In the genomic region with DNA sequence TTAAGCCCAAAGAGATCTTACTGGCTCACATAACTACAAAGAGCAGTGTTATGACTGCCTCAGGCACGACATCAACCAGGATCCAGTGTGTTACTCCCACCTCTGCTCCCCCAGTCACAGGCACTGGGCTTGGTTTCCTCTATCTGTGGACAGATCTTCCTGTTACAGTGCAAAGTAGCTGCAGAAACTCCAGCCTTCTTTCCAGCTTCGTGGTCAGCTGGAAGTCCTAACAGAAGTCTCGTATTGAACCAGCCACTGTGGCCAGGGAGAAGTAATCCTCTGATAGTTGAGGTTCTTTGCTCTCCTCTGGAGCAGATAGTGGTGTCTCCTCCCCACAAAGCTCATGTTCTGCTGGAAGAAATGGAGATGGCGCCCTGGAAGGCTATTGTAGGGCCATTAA, we compare ENCODE assay signal across 8 cellular contexts. TPM values are rescaled to one million over a fixed set of nuclear protein-coding genes. Genes with fewer than 3 reads are reported as not detected.
DNase-seq lines count a peak whose midpoint lies in the region; ATAC-seq, FAIRE-seq and TF ChIP-seq lines count a peak whose summit lies in the region.
"Not testable (repeated sequence)": the region's sequence is repeated elsewhere in the genome, so short reads cannot be mapped to it uniquely, and the experiment has no call there.

No MANE protein-coding gene starts in this region.

- dilution Hi-C loops in endothelial cell of umbilical vein (cut with MboI; ENCODE audit: extremely low pct_ligation_motif_present, low sequenced_read_pairs) = not testable (repeated sequence)

- 68% methylated on average over 4 of the region's 4 CpGs for WGBS in suprapubic skin

- H3K79me2 ChIP-seq in endothelial cell of umbilical vein (ENCODE audit: control insufficient read depth, insufficient read depth, low read length) = not testable (repeated sequence)

- peaks cover 15% of the 10 kb centered on the region for H3K4me1 Mint-ChIP-seq in activated naive CD8-positive, alpha-beta T cell treated with anti-CD3 and anti-CD28 coated beads, Interleukin-2, amount 10 ng/mL, durations not matched to agents 7 days and 5 days
- not testable (repeated sequence) for H3K4me1 Mint-ChIP-seq in neural crest cell

- in situ Hi-C loops in KBM-7 (cut with MboI; ENCODE audit: low pct_unique_long_range_greater_than_20kb, low sequenced_read_pairs) = not testable (repeated sequence)

- not testable (repeated sequence) for H3K9me3 ChIP-seq in BE2C; endothelial cell of umbilical vein (replicated peaks; ENCODE audit: control insufficient read depth, insufficient read depth, low read length); suprapubic skin

- H4K20me1 ChIP-seq in endothelial cell of umbilical vein (replicated peaks; ENCODE audit: control insufficient read depth, extremely low read depth, insufficient read depth, low read length) = not testable (repeated sequence)

- not testable (repeated sequence) for TF ChIP-seq POLR2A in endothelial cell of umbilical vein (IDR thresholded peaks at IDR 0.05; ENCODE audit: low read depth, low read length); suprapubic skin (IDR thresholded peaks at IDR 0.05)

- FAIRE-seq in endothelial cell of umbilical vein (lab: Jason Lieb, UNC) = not testable (repeated sequence)

- ATAC-seq in activated naive CD8-positive, alpha-beta T cell treated with anti-CD3 and anti-CD28 coated beads, Interleukin-2, amount 10 ng/mL, durations not matched to agents 7 days and 5 days (ENCODE audit: low read depth) = not testable (repeated sequence)
- ATAC-seq in left lobe of liver = peak; percentile 8

- H3K9me1 ChIP-seq in endothelial cell of umbilical vein (replicated peaks; ENCODE audit: control insufficient read depth, extremely low read depth, insufficient read depth, low read length) = not testable (repeated sequence)

- not testable (repeated sequence) for H3K27me3 Mint-ChIP-seq in activated naive CD8-positive, alpha-beta T cell treated with anti-CD3 and anti-CD28 coated beads, Interleukin-2, amount 10 ng/mL, durations not matched to agents 7 days and 5 days; neural crest cell (ENCODE audit: low read depth)

- H3K4me2 ChIP-seq in endothelial cell of umbilical vein (ENCODE audit: insufficient read depth, low read length) = not testable (repeated sequence)

- not testable (repeated sequence) for H3K4me3 Mint-ChIP-seq in activated naive CD8-positive, alpha-beta T cell treated with anti-CD3 and anti-CD28 coated beads, Interleukin-2, amount 10 ng/mL, durations not matched to agents 7 days and 5 days; neural crest cell

- not testable (repeated sequence) for TF ChIP-seq CTCF in BE2C (IDR thresholded peaks at IDR 0.05; ENCODE audit: low read depth, low read length); endothelial cell of umbilical vein (IDR thresholded peaks at IDR 0.05; ENCODE audit: extremely low read depth in 1 of 2, insufficient read depth in 1 of 2, low read depth in 1 of 2, low read length in 2 of 2); neural crest cell (conservative IDR thresholded peaks at IDR 0.05); suprapubic skin (IDR thresholded peaks at IDR 0.05)

- not testable (repeated sequence) for H2AFZ ChIP-seq in endothelial cell of umbilical vein (ENCODE audit: low read depth, low read length)

- not testable (repeated sequence) for H3K4me3 ChIP-seq in BE2C (ENCODE audit: low read depth, low read length); endothelial cell of umbilical vein (replicated peaks in 1 of 3; ENCODE audit: insufficient read depth in 1 of 3, low read depth in 1 of 3, low read length in 3 of 3); suprapubic skin

- H3K27ac ChIP-seq in endothelial cell of umbilical vein (ENCODE audit: insufficient read depth, low read depth, low read length) (peak overlapping the region; percentile 65), suprapubic skin (peak overlapping the region; percentile 48)

- not testable (repeated sequence) for H3K9me3 Mint-ChIP-seq in activated naive CD8-positive, alpha-beta T cell treated with anti-CD3 and anti-CD28 coated beads, Interleukin-2, amount 10 ng/mL, durations not matched to agents 7 days and 5 days; neural crest cell

- not testable (repeated sequence) for TF ChIP-seq EP300 in suprapubic skin (IDR thresholded peaks at IDR 0.05)

- peaks cover 21% of the 10 kb centered on the region for H3K36me3 Mint-ChIP-seq in activated naive CD8-positive, alpha-beta T cell treated with anti-CD3 and anti-CD28 coated beads, Interleukin-2, amount 10 ng/mL, durations not matched to agents 7 days and 5 days
- H3K36me3 Mint-ChIP-seq in neural crest cell (ENCODE audit: low read depth) = peaks cover 12% of the 10 kb centered on the region

- H3K36me3 ChIP-seq in BE2C; endothelial cell of umbilical vein (ENCODE audit: control insufficient read depth in 2 of 2, extremely low read depth in 1 of 2, insufficient read depth in 2 of 2, low read length in 2 of 2): not testable (repeated sequence)
- peaks cover 33% of the 10 kb centered on the region for H3K36me3 ChIP-seq in suprapubic skin

- intact Hi-C loops in endothelial cell of umbilical vein (cut with micrococcal nuclease) = not testable (repeated sequence)

- not testable (repeated sequence) for H3K27me3 ChIP-seq in BE2C; endothelial cell of umbilical vein (ENCODE audit: control insufficient read depth in 2 of 2, insufficient read depth in 2 of 2, low read length in 2 of 2); suprapubic skin

- not testable (repeated sequence) for H3K4me1 ChIP-seq in BE2C
- H3K4me1 ChIP-seq in endothelial cell of umbilical vein (ENCODE audit: control insufficient read depth, extremely low read depth, insufficient read depth, low read length) (peaks cover 18% of the 10 kb centered on the region), suprapubic skin (peaks cover 38% of the 10 kb centered on the region)

- peak overlapping the region; percentile 16 for H3K9ac ChIP-seq in endothelial cell of umbilical vein (replicated peaks; ENCODE audit: extremely low read depth, insufficient read depth, low read length)

- peak; percentile 48 for DNase-seq in BE2C
- DNase-seq in KBM-7 = peak; percentile 17
- peak; percentile 53 for DNase-seq in SW480 (ENCODE audit: low spot score)
- not testable (repeated sequence) for DNase-seq in activated naive CD8-positive, alpha-beta T cell treated with anti-CD3 and anti-CD28 coated beads, Interleukin-2, amount 10 ng/mL, durations not matched to agents 7 days and 5 days; left lobe of liver (ENCODE audit: low spot score); neural crest cell (ENCODE audit: low read depth, low spot score); suprapubic skin (ENCODE audit: low spot score in 2 of 2)
- DNase-seq in endothelial cell of umbilical vein (ENCODE audit: low read depth, low spot score) = peak; percentile 41

- BruUV-seq in endothelial cell of umbilical vein (replicated peaks; lab: Mats Ljungman, UMichigan) = not testable (repeated sequence)

- POLR2A ChIA-PET in activated naive CD8-positive, alpha-beta T cell treated with anti-CD3 and anti-CD28 coated beads, Interleukin-2, amount 10 ng/mL, durations not matched to agents 7 days and 5 days (lab: Charles Lee); endothelial cell of umbilical vein (lab: Charles Lee): not testable (repeated sequence)

- peak overlapping the region; percentile 15 for H3K27ac Mint-ChIP-seq in activated naive CD8-positive, alpha-beta T cell treated with anti-CD3 and anti-CD28 coated beads, Interleukin-2, amount 10 ng/mL, durations not matched to agents 7 days and 5 days
- H3K27ac Mint-ChIP-seq in neural crest cell (ENCODE audit: unreplicated experiment) = peak overlapping the region; percentile 86

- CTCF ChIA-PET in endothelial cell of umbilical vein (lab: Charles Lee) = not testable (repeated sequence)

RNA-seq across cellular contexts. Expression of a gene that starts 39.5 kb away (rescaled TPM):
- 6.4 TPM for polyA plus RNA-seq in BE2C (2012; ENCODE audit: insufficient read depth, insufficient read length, low read depth)
- 10 to 100 TPM; 47.2 to 49.9 TPM for total RNA-seq in activated naive CD8-positive, alpha-beta T cell treated with anti-CD3 and anti-CD28 coated beads, Interleukin-2, amount 10 ng/mL, durations not matched to agents 7 days and 5 days
- total RNA-seq in endothelial cell of umbilical vein (93.8 and 94.6 TPM in 2 replicates), left lobe of liver (14.6 TPM), neural crest cell (32.0 and 34.4 TPM in 2 replicates), suprapubic skin (10 to 100 TPM; 41.0 to 59.1 (median 50.1) TPM)
- polyA plus RNA-seq in endothelial cell of umbilical vein = 104 and 105 TPM in 2 replicates
- polyA plus RNA-seq in endothelial cell of umbilical vein (2011; cell fraction: cytosol; rRNA removed) = 104 and 121 TPM in 2 replicates
- polyA plus RNA-seq in endothelial cell of umbilical vein (2011; cell fraction: nucleus; rRNA removed) = 84.5 and 85.0 TPM in 2 replicates
- 102 and 127 TPM in 2 replicates for polyA plus RNA-seq in endothelial cell of umbilical vein (2012)
- 101 and 108 TPM in 2 replicates for polyA minus RNA-seq in endothelial cell of umbilical vein
- 9.7 TPM for polyA minus RNA-seq in endothelial cell of umbilical vein (2011; cell fraction: cytosol; rRNA and poly(A)+ RNA removed)
- polyA minus RNA-seq in endothelial cell of umbilical vein (2011; cell fraction: nucleus; rRNA and poly(A)+ RNA removed) = 47.0 and 51.6 TPM in 2 replicates

RNA-seq across cellular contexts. Expression of a gene that starts 41.5 kb away (rescaled TPM):
- 55.1 TPM for polyA plus RNA-seq in BE2C (2012; ENCODE audit: insufficient read depth, insufficient read length, low read depth)
- total RNA-seq in activated naive CD8-positive, alpha-beta T cell treated with anti-CD3 and anti-CD28 coated beads, Interleukin-2, amount 10 ng/mL, durations not matched to agents 7 days and 5 days = 10 to 100 TPM; 55.8 to 60.4 TPM
- total RNA-seq in endothelial cell of umbilical vein = 59.3 and 78.9 TPM in 2 replicates
- polyA plus RNA-seq in endothelial cell of umbilical vein = 38.9 and 44.6 TPM in 2 replicates
- polyA plus RNA-seq in endothelial cell of umbilical vein (2011; cell fraction: cytosol; rRNA removed) = 39.3 and 42.6 TPM in 2 replicates
- 140 and 141 TPM in 2 replicates for polyA plus RNA-seq in endothelial cell of umbilical vein (2011; cell fraction: nucleus; rRNA removed)
- polyA plus RNA-seq in endothelial cell of umbilical vein (2012) = 64.8 and 81.8 TPM in 2 replicates
- 143 and 164 TPM in 2 replicates for polyA minus RNA-seq in endothelial cell of umbilical vein
- polyA minus RNA-seq in endothelial cell of umbilical vein (2011; cell fraction: cytosol; rRNA and poly(A)+ RNA removed) = 45.5 TPM
- polyA minus RNA-seq in endothelial cell of umbilical vein (2011; cell fraction: nucleus; rRNA and poly(A)+ RNA removed) = 68.1 and 97.0 TPM in 2 replicates
- 117 TPM for total RNA-seq in left lobe of liver
- 65.6 and 72.8 TPM in 2 replicates for total RNA-seq in neural crest cell
- total RNA-seq in suprapubic skin = 10 to 100 TPM; 37.8 to 81.0 (median 62.4) TPM
